ENCODE assay signal across 8 cellular contexts in the genomic region with DNA sequence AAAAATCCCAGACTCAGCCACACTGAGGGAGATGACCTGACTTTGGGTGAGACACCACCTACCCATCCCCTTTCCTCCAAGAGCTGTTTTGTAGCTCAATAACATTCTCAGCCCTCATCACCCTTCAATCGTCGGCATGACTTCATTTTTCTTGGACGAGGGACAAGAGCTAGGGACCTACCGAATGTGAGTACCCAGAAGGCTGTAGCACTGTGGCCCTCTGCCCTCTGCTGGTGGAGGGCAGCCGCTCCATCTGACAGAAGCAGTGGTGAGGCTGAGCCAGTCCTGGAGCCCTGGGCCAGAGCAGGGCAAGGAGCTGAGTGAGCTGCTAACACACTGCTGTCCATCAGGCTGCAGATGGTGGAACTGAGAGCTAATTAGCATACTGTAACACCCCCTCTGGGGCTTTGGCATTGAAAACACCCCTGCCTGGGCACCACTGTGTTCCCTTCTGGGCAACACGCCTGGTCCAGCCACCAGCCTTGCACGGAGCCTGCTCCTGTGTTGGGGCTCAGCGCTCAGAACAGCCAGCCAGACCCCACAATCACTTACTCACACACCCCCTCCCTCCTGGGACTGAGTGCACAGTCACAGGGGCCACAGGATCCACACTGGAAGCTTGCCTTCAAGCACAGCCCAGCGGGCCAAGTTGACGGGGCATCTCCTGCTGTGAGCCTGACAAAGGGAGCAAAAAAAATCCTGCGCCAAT. TPM values are rescaled to one million over a fixed set of nuclear protein-coding genes. Genes with fewer than 3 reads are reported as not detected.
DNase-seq lines count a peak whose midpoint lies in the region; ATAC-seq and TF ChIP-seq lines count a peak whose summit lies in the region.

No MANE protein-coding gene starts in this region.

- intact Hi-C loops in A673 (cut with micrococcal nuclease; ENCODE audit: unreplicated experiment) = no loop called here

- H3K27ac ChIP-seq in A673 (ENCODE audit: low read depth, low read length, poor library complexity, severe bottlenecking) = no peak overlapping the region

- BruUV-seq in A673 (replicated peaks; lab: Mats Ljungman, UMichigan) = no TSS peak

- peak; percentile 69 for DNase-seq in A673 (ENCODE audit: low spot score)
- DNase-seq in GM03348 (ENCODE audit: low spot score) = peak; percentile 90
- peak; percentile 59 for DNase-seq in RKO (ENCODE audit: low spot score)
- peak; percentile 59 for DNase-seq in epidermal melanocyte (ENCODE audit: insufficient read length, low spot score)
- no peak for DNase-seq in retinal pigment epithelial cell (ENCODE audit: low read depth)
- no peak for DNase-seq in COLO668 (lab: John Stamatoyannopoulos, UW; ENCODE audit: unreplicated experiment)
- no peak for DNase-seq in NCI-H146 (lab: John Stamatoyannopoulos, UW)

- H3K4me3 ChIP-seq in A673 (ENCODE audit: low read depth, low read length, poor library complexity, severe bottlenecking) = no peak overlapping the region
- no peak overlapping the region for H3K4me3 ChIP-seq in retinal pigment epithelial cell (ENCODE audit: low read length)

- ATAC-seq in HG02884 (IDR thresholded peaks at IDR 0.05; ENCODE audit: unreplicated experiment) = no peak

- H3K9me3 ChIP-seq in A673 (ENCODE audit: low read depth, low read length, poor library complexity, severe bottlenecking) = peaks cover 5% of the 10 kb centered on the region

- POLR2A ChIA-PET in A673 (lab: Charles Lee; ENCODE audit: low non-redundant PET) = no interaction called here

- CTCF ChIA-PET in A673 (lab: Charles Lee) = interaction anchor here (0.5 to 0.6 kb wide), 2 partner anchors 81 to 372 kb away, joined by 4 to 5 read pairs; no protein-coding TSS in a partner anchor

- TF ChIP-seq CTCF in A673 (conservative IDR thresholded peaks at IDR 0.05; ENCODE audit: low read depth, low read length) (peak; percentile 52), retinal pigment epithelial cell (conservative IDR thresholded peaks at IDR 0.05; ENCODE audit: low read depth, low read length) (peak; percentile 41)

- no peaks in the 10 kb centered on the region for H3K36me3 ChIP-seq in A673 (ENCODE audit: insufficient read depth, low read length, poor library complexity, severe bottlenecking)

- H3K27me3 ChIP-seq in A673 (replicated peaks; ENCODE audit: insufficient read depth, low read depth, low read length, poor library complexity) = no peaks in the 10 kb centered on the region

- peaks cover 19% of the 10 kb centered on the region for H3K4me1 ChIP-seq in A673 (ENCODE audit: insufficient read depth, low read length, poor library complexity, severe bottlenecking)

RNA-seq across cellular contexts. Expression of gene ALPL, which starts 18.3 kb away (rescaled TPM):
- total RNA-seq in A673 (2021) = 4.8 and 8.8 TPM in 2 replicates

RNA-seq across cellular contexts. Expression of gene NBPF3, which starts 51.0 kb away (rescaled TPM):
- total RNA-seq in A673 (2021) = 12.9 and 15.3 TPM in 2 replicates

Comparison
In these comparisons a context has a peak if more than half of its experiments do, and no peak if none do; other contexts are left out.
1. DNase-seq: peak in A673 (single experiment), GM03348 (single experiment), RKO (single experiment) and epidermal melanocyte (single experiment); none in retinal pigment epithelial cell (single experiment), COLO668 (single experiment) and NCI-H146 (single experiment).